In the genomic region with DNA sequence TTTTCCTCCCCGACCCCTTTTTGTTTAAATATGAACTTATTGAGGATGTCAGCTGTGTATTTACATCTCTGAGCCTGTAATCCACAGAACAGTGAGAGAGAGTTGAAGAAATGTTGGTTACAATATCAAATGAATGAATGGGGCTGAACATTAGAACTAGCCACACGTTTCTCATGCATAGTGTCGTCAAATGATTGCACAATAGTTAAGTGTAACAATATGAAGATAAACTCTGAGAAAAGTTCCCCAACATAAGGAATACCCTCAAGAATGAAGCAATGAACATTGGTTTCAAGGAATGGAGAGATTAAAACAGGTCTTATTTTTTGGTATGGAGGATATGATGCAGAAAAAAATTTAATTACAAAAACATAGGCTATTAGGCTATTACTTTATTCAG, we compare ENCODE assay signal across 11 cellular contexts.
"Had no signal": no experiment of that assay in that cellular context is flagged by ENCODE, and none has a peak within 500 bp of the region (broad histone marks: within the 10 kb centered on the region; RNA-seq: fewer than 3 reads in every experiment).

No MANE protein-coding gene starts in this region.

- ATAC-seq: activated CD8-positive, alpha-beta T cell treated with anti-CD3 and anti-CD28 coated beads for 36 hours; effector memory CD8-positive, alpha-beta T cell; foreskin keratinocyte; natural killer cell treated with Interleukin-12 subunit alpha and Interleukin-12 subunit beta and Interleukin-15 and Interleukin-18, amount 100 ng/mL, for 72 hours had no signal

- H3K27ac ChIP-seq: foreskin keratinocyte, stomach, thoracic aorta, uterus had no signal

- H3K4me1 ChIP-seq: foreskin keratinocyte, uterus had no signal

- H3K36me3 ChIP-seq: stomach, thoracic aorta, uterus had no signal

- H3K27me3 ChIP-seq: stomach, uterus had no signal

- DNase-seq: activated CD8-positive, alpha-beta memory T cell treated with anti-CD3 and anti-CD28 coated beads, Interleukin-2, amount 50 U/mL, for 48 hours; activated naive CD4-positive, alpha-beta T cell treated with anti-CD3 and anti-CD28 coated beads, Interleukin-2, amount 10 ng/mL, durations not matched to agents 7 days and 5 days; amniotic stem cell; effector memory CD8-positive, alpha-beta T cell; foreskin keratinocyte; head of caudate nucleus; stomach; uterus had no signal

- H3K4me3 ChIP-seq: stomach, thoracic aorta, uterus had no signal

- H3K9me3 ChIP-seq: stomach, thoracic aorta, uterus had no signal
